In the genomic region with DNA sequence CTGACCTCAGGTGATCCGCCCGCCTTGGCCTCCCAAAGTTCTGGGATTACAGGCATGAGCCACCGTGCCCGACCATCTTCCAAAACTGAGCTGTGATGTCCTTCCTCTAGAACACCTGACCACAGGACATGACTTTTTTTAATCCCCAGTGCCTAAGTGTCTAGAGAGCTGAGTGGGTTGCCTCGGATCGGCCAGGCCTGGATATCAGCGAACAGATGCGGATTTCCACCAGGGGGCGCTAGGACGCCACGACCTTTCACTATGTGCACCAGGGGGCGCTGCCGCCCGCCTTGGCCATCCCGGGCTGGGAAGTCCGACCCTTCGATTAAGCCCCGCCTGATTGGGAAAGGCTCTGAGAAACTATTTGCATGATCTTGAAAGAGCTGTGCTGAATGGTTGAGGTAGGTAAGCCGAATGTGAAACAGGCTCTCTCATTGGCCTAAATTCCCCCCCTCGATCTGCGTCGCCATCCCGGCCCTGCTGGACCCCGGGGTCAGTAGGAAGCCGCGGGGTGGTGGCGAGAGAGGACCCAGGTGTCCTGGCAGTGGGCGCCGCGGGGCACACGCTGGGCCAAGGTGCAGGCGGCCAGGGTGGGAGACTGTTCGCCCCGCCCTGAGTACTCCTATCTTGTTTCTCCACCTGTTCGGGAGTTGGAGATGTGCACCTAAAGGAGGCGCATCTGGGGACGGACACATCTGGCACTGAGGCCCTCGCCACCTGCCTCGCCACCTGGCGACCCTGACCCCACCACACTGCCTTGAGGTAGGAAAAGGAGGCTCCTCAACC, we compare ENCODE assay signal across 8 cellular contexts.
DNase-seq lines count a peak whose midpoint lies in the region; ATAC-seq lines count a peak whose summit lies in the region.

A gene with protein sequence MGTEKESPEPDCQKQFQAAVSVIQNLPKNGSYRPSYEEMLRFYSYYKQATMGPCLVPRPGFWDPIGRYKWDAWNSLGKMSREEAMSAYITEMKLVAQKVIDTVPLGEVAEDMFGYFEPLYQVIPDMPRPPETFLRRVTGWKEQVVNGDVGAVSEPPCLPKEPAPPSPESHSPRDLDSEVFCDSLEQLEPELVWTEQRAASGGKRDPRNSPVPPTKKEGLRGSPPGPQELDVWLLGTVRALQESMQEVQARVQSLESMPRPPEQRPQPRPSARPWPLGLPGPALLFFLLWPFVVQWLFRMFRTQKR (plus strand): TSS at position 496 of the 786 bp plus-strand sequence. CDS start 458 bp downstream, outside the sequence.

- peak; percentile 77 for ATAC-seq in GM19023 (IDR thresholded peaks at IDR 0.05; ENCODE audit: unreplicated experiment)
- ATAC-seq in HG03280 (IDR thresholded peaks at IDR 0.05; ENCODE audit: unreplicated experiment), result peak; percentile 77

- peak; percentile 94 for DNase-seq in AG20443 (ENCODE audit: low spot score)
- peak; percentile 75 for DNase-seq in NCI-H345 treated with DMSO at 0.1 percent for 48 hours (lab: John Stamatoyannopoulos, UW; ENCODE audit: unreplicated experiment)
- peak; percentile 98 for DNase-seq in activated CD4-positive, CD25-positive, alpha-beta regulatory T cell treated with anti-CD3 and anti-CD28 coated beads, Interleukin-2, amount 50 U/mL, for 16 hours (ENCODE audit: low read depth, low spot score)
- peak; percentile 99 for DNase-seq in cerebellar cortex (ENCODE audit: low spot score)
- peak; percentile 99 for DNase-seq in islet precursor cell
- DNase-seq in stimulated activated CD4-positive, alpha-beta T cell treated with anti-CD3 and anti-CD28 coated beads, Interleukin-12 subunit alpha, Interleukin-12 subunit beta, amount 100 ng/mL, for 48 hours (ENCODE audit: low read depth in 2 of 3, low spot score in 1 of 3), result peak; percentile 94 to 99 (median 95)

Comparison
In these comparisons a context has a peak if more than half of its experiments do, and no peak if none do; other contexts are left out.
1. Peak in every context shown above with its lines: DNase-seq and ATAC-seq.